Comparison of ENCODE assay signal across 12 cellular contexts in the genomic region with DNA sequence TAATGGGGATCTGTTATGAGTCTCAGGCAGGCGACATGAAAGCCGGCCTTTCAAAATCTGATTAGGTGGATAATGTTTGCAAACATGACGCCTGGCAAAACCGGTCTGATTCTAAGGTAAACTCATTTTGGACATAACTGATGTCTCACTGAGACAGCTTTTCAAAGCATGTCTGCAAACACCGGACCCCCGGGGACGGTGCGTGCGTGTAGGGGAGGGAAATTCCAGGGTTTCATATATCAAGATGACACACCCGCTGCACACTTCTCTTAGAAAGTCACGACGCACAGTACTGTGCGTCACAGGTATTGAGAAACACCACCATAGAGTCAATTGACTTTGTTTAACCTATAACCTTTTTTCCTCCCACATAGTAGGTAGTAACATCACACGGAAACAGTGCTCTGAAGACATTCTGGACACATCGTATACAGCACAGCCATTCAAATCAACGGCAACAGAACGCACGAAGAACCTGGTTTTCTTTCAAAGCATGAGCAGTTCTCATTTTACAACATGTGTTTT. TPM values are rescaled to one million over a fixed set of nuclear protein-coding genes. Genes with fewer than 3 reads are reported as not detected.
DNase-seq lines count a peak whose midpoint lies in the region; ATAC-seq and TF ChIP-seq lines count a peak whose summit lies in the region.
"Had no signal": no experiment of that assay in that cellular context is flagged by ENCODE, and none has a peak within 500 bp of the region (broad histone marks: within the 10 kb centered on the region; RNA-seq: fewer than 3 reads in every experiment).

No MANE protein-coding gene starts in this region.

- DNase-seq in HuH-7.5 (ENCODE audit: low spot score) (peak; percentile 61), colonic mucosa (no peak)
- DNase-seq in activated effector memory CD4-positive, alpha-beta T cell treated with anti-CD3 and anti-CD28 coated beads, Interleukin-2, amount 50 U/mL, for 16 hours, result no peak
- DNase-seq: activated CD8-positive, alpha-beta memory T cell treated with anti-CD3 and anti-CD28 coated beads, Interleukin-2, amount 50 U/mL, for 4 hours; central memory CD4-positive, alpha-beta T cell; mesendoderm had no signal

- H3K27ac Mint-ChIP-seq in activated T-helper 17 cell treated with anti-CD3 and anti-CD28 coated beads, Interleukin-2, amount 50 U/mL, for 72 hours, result peak overlapping the region; percentile 10
- H3K27ac Mint-ChIP-seq in nephron, result peak overlapping the region in 2 of 3 experiments; percentile 12 to 29

- H3K9ac ChIP-seq in colonic mucosa (ENCODE audit: low read depth in 2 of 2, low read length in 2 of 2), result no peak overlapping the region

- peaks cover 61% of the 10 kb centered on the region for H3K36me3 Mint-ChIP-seq in activated T-helper 17 cell treated with anti-CD3 and anti-CD28 coated beads, Interleukin-2, amount 50 U/mL, for 72 hours (ENCODE audit: low read depth)
- H3K36me3 Mint-ChIP-seq in nephron (ENCODE audit: low read depth), result peaks cover 32% of the 10 kb centered on the region

- intact Hi-C loops in colonic mucosa (cut with DNase I), result no loop called here

- no peaks in the 10 kb centered on the region for H3K9me3 ChIP-seq in colonic mucosa

- H3K27me3 ChIP-seq in colonic mucosa, result no peaks in the 10 kb centered on the region

- ATAC-seq in GM18511 (IDR thresholded peaks at IDR 0.05; ENCODE audit: unreplicated experiment) (peak; percentile 41), GM21737 (IDR thresholded peaks at IDR 0.05; ENCODE audit: unreplicated experiment) (no peak), HG03175 (IDR thresholded peaks at IDR 0.05; ENCODE audit: unreplicated experiment) (no peak)
- peak; percentile 63 for ATAC-seq in activated T-helper 17 cell treated with anti-CD3 and anti-CD28 coated beads, Interleukin-2, amount 50 U/mL, for 72 hours (replicated peaks)

- H3K27ac ChIP-seq in colonic mucosa, result no peak overlapping the region

- no peak overlapping the region for H3K4me3 ChIP-seq in colonic mucosa

- TF ChIP-seq CTCF in nephron (IDR thresholded peaks at IDR 0.05; ENCODE audit: unreplicated experiment in 3 of 3) (no peak), colonic mucosa (IDR thresholded peaks at IDR 0.05) (no peak)

- H3K4me1 Mint-ChIP-seq in activated T-helper 17 cell treated with anti-CD3 and anti-CD28 coated beads, Interleukin-2, amount 50 U/mL, for 72 hours, result peaks cover 4% of the 10 kb centered on the region
- peaks cover 12% of the 10 kb centered on the region for H3K4me1 Mint-ChIP-seq in nephron

- no peak overlapping the region for H3K4me3 Mint-ChIP-seq in activated T-helper 17 cell treated with anti-CD3 and anti-CD28 coated beads, Interleukin-2, amount 50 U/mL, for 72 hours
- no peak overlapping the region for H3K4me3 Mint-ChIP-seq in nephron

- no peaks in the 10 kb centered on the region for H3K36me3 ChIP-seq in colonic mucosa

- H3K9me3 Mint-ChIP-seq in activated T-helper 17 cell treated with anti-CD3 and anti-CD28 coated beads, Interleukin-2, amount 50 U/mL, for 72 hours, result no peaks in the 10 kb centered on the region
- H3K9me3 Mint-ChIP-seq in nephron, result no peaks in the 10 kb centered on the region

- H3K4me1 ChIP-seq in colonic mucosa, result no peaks in the 10 kb centered on the region

- H3K27me3 Mint-ChIP-seq in activated T-helper 17 cell treated with anti-CD3 and anti-CD28 coated beads, Interleukin-2, amount 50 U/mL, for 72 hours, result no peaks in the 10 kb centered on the region
- no peaks in the 10 kb centered on the region for H3K27me3 Mint-ChIP-seq in nephron (ENCODE audit: low read depth)

RNA-seq across cellular contexts. Expression of gene TESC, which starts 43.9 kb away (rescaled TPM):
- total RNA-seq in activated T-helper 17 cell treated with anti-CD3 and anti-CD28 coated beads, Interleukin-2, amount 50 U/mL, for 72 hours, result 10 to 100 TPM; 12.0 to 15.9 TPM
- 1 to 10 TPM; 1.3 to 4.0 TPM for total RNA-seq in colonic mucosa
- total RNA-seq: fibroblast of villous mesenchyme had no signal

RNA-seq across cellular contexts. Expression of gene FBXO21, which starts 47.2 kb away (rescaled TPM):
- total RNA-seq in activated T-helper 17 cell treated with anti-CD3 and anti-CD28 coated beads, Interleukin-2, amount 50 U/mL, for 72 hours, result 10 to 100 TPM; 30.1 to 33.9 TPM
- 10 to 100 TPM; 34.5 to 34.7 TPM for total RNA-seq in colonic mucosa

Comparison
In these comparisons a context has a peak if more than half of its experiments do, and no peak if none do; other contexts are left out.
1. ATAC-seq: peak in GM18511 (single experiment) and activated T-helper 17 cell treated with anti-CD3 and anti-CD28 coated beads, Interleukin-2, amount 50 U/mL, for 72 hours (single experiment); none in GM21737 (single experiment) and HG03175 (single experiment).